Comparison of ENCODE assay signal across 8 cellular contexts in the genomic region with DNA sequence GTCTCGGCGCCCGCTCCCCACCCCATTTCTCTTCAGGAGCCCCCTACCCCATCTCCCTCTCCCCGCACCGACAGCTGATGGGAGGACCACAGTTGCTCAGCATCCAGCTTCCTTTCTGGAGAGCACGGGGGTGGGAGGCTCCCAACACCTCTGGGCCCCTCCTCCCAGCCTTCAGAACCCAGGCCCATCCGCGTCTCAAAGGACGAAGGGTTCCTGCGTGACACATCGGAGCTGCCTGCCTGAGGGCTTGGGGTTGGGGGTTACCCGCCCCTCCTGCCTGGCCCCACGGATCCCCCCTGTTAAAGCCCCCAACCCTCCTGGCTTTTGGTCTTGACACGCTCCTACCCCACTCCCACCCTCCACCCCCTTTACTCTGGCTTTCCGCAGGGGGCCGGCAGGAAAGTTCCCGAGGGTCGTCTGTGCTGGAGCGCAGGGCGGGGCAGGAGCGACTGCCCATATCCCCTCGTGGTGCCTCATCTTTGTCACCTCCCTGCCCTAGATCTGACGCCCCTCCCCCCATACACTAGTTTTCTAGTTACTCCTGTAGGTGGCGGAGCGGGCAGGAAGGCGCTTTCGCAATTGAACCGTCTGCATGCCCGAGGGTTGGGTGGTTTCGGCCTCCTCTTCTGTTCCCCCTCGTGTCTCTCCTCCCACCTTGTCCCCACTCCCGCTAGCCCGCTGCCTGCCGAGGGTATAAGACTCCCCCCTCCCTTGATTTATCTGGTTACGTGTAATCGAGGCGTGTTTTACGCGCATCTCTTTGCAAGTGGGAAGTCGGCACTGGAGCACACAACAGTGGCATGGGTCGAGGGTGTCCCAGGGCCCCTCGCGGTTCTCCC. TPM values are rescaled to one million over a fixed set of nuclear protein-coding genes. Genes with fewer than 3 reads are reported as not detected.
DNase-seq lines count a peak whose midpoint lies in the region; ATAC-seq and TF ChIP-seq lines count a peak whose summit lies in the region.

No MANE protein-coding gene starts in this region.

- in situ Hi-C loops in astrocyte of the cerebellum (cut with HindIII; ENCODE audit: low sequenced_read_pairs) = no loop called here

- intact Hi-C loops in vagina (cut with DNase I) = loop anchor here (10.0 kb wide), 1 partner anchor 587 kb away; no protein-coding TSS in a partner anchor

- peak overlapping the region; percentile 100 for H2AFZ ChIP-seq in hepatocyte

- peaks cover 14% of the 10 kb centered on the region for H3K79me2 ChIP-seq in hepatocyte

- H3K4me1 ChIP-seq in hepatocyte (ENCODE audit: insufficient read depth) (no peaks in the 10 kb centered on the region), vagina (peaks cover 19% of the 10 kb centered on the region)

- H3K36me3 ChIP-seq in hepatocyte (replicated peaks; ENCODE audit: insufficient read depth, low read depth) = no peaks in the 10 kb centered on the region
- peaks cover 0 to 23% of the 10 kb centered on the region in 2 donors for H3K36me3 ChIP-seq in vagina

- TF ChIP-seq POLR2A in vagina (IDR thresholded peaks at IDR 0.05) = no peak

- H3K4me3 ChIP-seq in GM12864 (ENCODE audit: low read depth, low read length) (peak overlapping the region; percentile 98), astrocyte of the cerebellum (ENCODE audit: low read depth, low read length) (peak overlapping the region; percentile 100), hepatocyte (peak overlapping the region; percentile 92), vagina (peak overlapping the region; percentile 89 to 100)

- H3K27me3 ChIP-seq in hepatocyte = peaks cover 5% of the 10 kb centered on the region
- H3K27me3 ChIP-seq in vagina = no peaks in the 10 kb centered on the region

- no peaks in the 10 kb centered on the region for H3K9me2 ChIP-seq in hepatocyte (replicated peaks; ENCODE audit: insufficient read depth)

- H3K9me3 ChIP-seq in hepatocyte (ENCODE audit: low read depth) (no peaks in the 10 kb centered on the region), vagina (no peaks in the 10 kb centered on the region)

- WGBS in hepatocyte (ENCODE audit: low lambda C conversion rate, missing lambda C conversion rate) = 34% methylated on average over 33 of the region's 43 CpGs

- H3K27ac ChIP-seq in hepatocyte (peak overlapping the region; percentile 66), vagina (peak overlapping the region; percentile 91)

- no peak for ATAC-seq in GM19463 (IDR thresholded peaks at IDR 0.05; ENCODE audit: unreplicated experiment)

- peak; percentile 71 for DNase-seq in GM12864 (ENCODE audit: low read depth)
- peak; percentile 93 for DNase-seq in KG1 (lab: John Stamatoyannopoulos, UW)
- peak; percentile 63 for DNase-seq in T-helper 22 cell (ENCODE audit: low read depth)
- peak; percentile 47 for DNase-seq in astrocyte of the cerebellum (ENCODE audit: low read depth)
- DNase-seq in hepatocyte (ENCODE audit: low spot score) = peak; percentile 91
- peak; percentile 51 for DNase-seq in renal cortical epithelial cell (ENCODE audit: low read depth)
- DNase-seq in vagina (ENCODE audit: extremely low spot score in 2 of 2) = no peak

- no peaks in the 10 kb centered on the region for H4K20me1 ChIP-seq in hepatocyte (ENCODE audit: insufficient read depth, poor library complexity, severe bottlenecking)

- TF ChIP-seq CTCF in GM12864 (IDR thresholded peaks at IDR 0.05; ENCODE audit: low read depth, low read length, missing control alignments) = peak; percentile 72
- peak; percentile 68 for TF ChIP-seq CTCF in astrocyte of the cerebellum (IDR thresholded peaks at IDR 0.05; ENCODE audit: low read depth, low read length, missing control alignments)
- peak; percentile 49 for TF ChIP-seq CTCF in hepatocyte (IDR thresholded peaks at IDR 0.05; ENCODE audit: poor library complexity)
- TF ChIP-seq CTCF in vagina (IDR thresholded peaks at IDR 0.05) = peak; percentile 16 to 22 (median 17)

- peak overlapping the region; percentile 99 for H3K4me2 ChIP-seq in hepatocyte

RNA-seq across cellular contexts. Expression of a gene that starts 0.9 kb away (rescaled TPM):
- 64.6 and 80.4 TPM in 2 replicates for total RNA-seq in hepatocyte
- polyA plus RNA-seq in hepatocyte = 175 and 187 TPM in 2 replicates
- 47.7 and 118 TPM in 2 replicates for total RNA-seq in renal cortical epithelial cell
- 87.2 TPM for total RNA-seq in vagina

RNA-seq across cellular contexts. Expression of a gene that starts 4.7 kb away (rescaled TPM):
- not detected in 2 replicates for total RNA-seq in hepatocyte
- not detected in 2 replicates for polyA plus RNA-seq in hepatocyte
- not detected in 2 replicates for total RNA-seq in renal cortical epithelial cell
- total RNA-seq in vagina = not detected

RNA-seq across cellular contexts. Expression of a gene that starts 12.7 kb away (rescaled TPM):
- total RNA-seq in hepatocyte = not detected in 2 replicates
- polyA plus RNA-seq in hepatocyte = 0.74 TPM in 1 of 2 replicates, not detected in the other
- total RNA-seq in renal cortical epithelial cell = not detected in 2 replicates
- not detected for total RNA-seq in vagina

RNA-seq across cellular contexts. Expression of a gene that starts 20.4 kb away (rescaled TPM):
- total RNA-seq in hepatocyte (not detected in 2 replicates), renal cortical epithelial cell (not detected in 2 replicates), vagina (not detected)
- polyA plus RNA-seq in hepatocyte = not detected in 2 replicates

RNA-seq across cellular contexts. Expression of a gene that starts 44.6 kb away (rescaled TPM):
- total RNA-seq in hepatocyte (51.9 and 58.6 TPM in 2 replicates), renal cortical epithelial cell (47.9 and 118 TPM in 2 replicates), vagina (64.3 TPM)
- 142 and 150 TPM in 2 replicates for polyA plus RNA-seq in hepatocyte

Comparison
In these comparisons a context has a peak if more than half of its experiments do, and no peak if none do; other contexts are left out.
1. DNase-seq: peak in GM12864 (single experiment), KG1 (single experiment), T-helper 22 cell (single experiment), astrocyte of the cerebellum (single experiment), hepatocyte (single experiment) and renal cortical epithelial cell (single experiment); none in vagina (0 of 2).
2. CTCF ChIP-seq: peak in every context shown above with its lines; median percentile 72 in GM12864; 68 in astrocyte of the cerebellum; 49 in hepatocyte; 17 in vagina.
3. Peak in every context shown above with its lines, with median percentiles within 50 percentile points of each other: H3K4me3 ChIP-seq.